In genomic region chr19:11420429-11420893, GRCh38 we compare ENCODE assay signal across 6 cellular contexts. TPM values are rescaled to one million over a fixed set of nuclear protein-coding genes. Genes with fewer than 3 reads are reported as not detected.
DNase-seq lines count a peak whose midpoint lies in the region; ATAC-seq, FAIRE-seq and TF ChIP-seq lines count a peak whose summit lies in the region.

No MANE protein-coding gene starts in this region.

- no peak for TF ChIP-seq POLR2A in GM12891 (IDR thresholded peaks at IDR 0.05; ENCODE audit: low read depth, low read length)

- intact Hi-C loops in left cardiac atrium (cut with DNase I): no loop called here

- H3K27ac ChIP-seq in substantia nigra (ENCODE audit: low read depth, low read length, poor library complexity, severe bottlenecking): peak overlapping the region; percentile 55

- peak; percentile 1 for DNase-seq in NCI-H345 (lab: John Stamatoyannopoulos, UW)
- no peak for DNase-seq in NCI-H345 treated with DMSO at 0.1 percent for 48 hours (lab: John Stamatoyannopoulos, UW; ENCODE audit: unreplicated experiment)
- DNase-seq in left cardiac atrium: peak; percentile 78
- DNase-seq in substantia nigra (lab: John Stamatoyannopoulos, UW): peak in 7 of 49 donors; percentile 8 to 24 (median 16)
- DNase-seq in GM12891 (ENCODE audit: insufficient read length, low spot score): no peak
- no peak for DNase-seq in NCI-H82 treated with DMSO at 0.1 percent for 48 hours (lab: John Stamatoyannopoulos, UW; ENCODE audit: unreplicated experiment)

- no peak for FAIRE-seq in GM12891 (lab: Jason Lieb, UNC)

- peak; percentile 40 to 43 for ATAC-seq in left cardiac atrium

TF ChIP-seq in GM12891, 5 proteins besides CTCF, POLR2A, EP300 and RAD21:
- TF ChIP-seq POU2F2 (IDR thresholded peaks at IDR 0.05; ENCODE audit: low read depth, low read length) (no peak), SPI1 (IDR thresholded peaks at IDR 0.05; ENCODE audit: low read depth, low read length) (no peak), PAX5 (IDR thresholded peaks at IDR 0.05; ENCODE audit: insufficient read depth, low read length, severe bottlenecking) (no peak), POLR2AphosphoS5 (IDR thresholded peaks at IDR 0.05; ENCODE audit: low read depth, low read length) (no peak), TAF1 (IDR thresholded peaks at IDR 0.05; ENCODE audit: low read depth, low read length) (no peak)

RNA-seq across cellular contexts. Expression of gene RGL3, which starts 1.3 kb away (rescaled TPM):
- 10 to 100 TPM; 11.3 to 15.1 TPM for total RNA-seq in left cardiac atrium
- polyA plus RNA-seq in GM12891 (2012; ENCODE audit: low read depth, missing spikeins): not detected

RNA-seq across cellular contexts. Expression of gene ODAD3, which starts 14.5 kb away (rescaled TPM):
- total RNA-seq in left cardiac atrium: under 1 TPM; 0.56 to 0.68 TPM
- 0.23 TPM for polyA plus RNA-seq in GM12891 (2012; ENCODE audit: low read depth, missing spikeins)

RNA-seq across cellular contexts. Expression of gene PRKCSH, which starts 15.0 kb away (rescaled TPM):
- total RNA-seq in left cardiac atrium: 100 to 1,000 TPM; 132 to 139 TPM
- polyA plus RNA-seq in GM12891 (2012; ENCODE audit: low read depth, missing spikeins): 168 TPM

RNA-seq across cellular contexts. Expression of gene EPOR, which starts 36.3 kb away (rescaled TPM):
- total RNA-seq in left cardiac atrium: 1 to 10 TPM; 7.5 to 7.7 TPM
- 2.4 TPM for polyA plus RNA-seq in GM12891 (2012; ENCODE audit: low read depth, missing spikeins)

RNA-seq across cellular contexts. Expression of gene SWSAP1, which starts 46.0 kb away (rescaled TPM):
- 1 to 10 TPM; 1.3 to 1.5 TPM for total RNA-seq in left cardiac atrium
- polyA plus RNA-seq in GM12891 (2012; ENCODE audit: low read depth, missing spikeins): 1.9 TPM

Comparison
In these comparisons a context has a peak if more than half of its experiments do, and no peak if none do; other contexts are left out.
1. DNase-seq: peak in NCI-H345 (single experiment) and left cardiac atrium (single experiment); none in NCI-H345 treated with DMSO at 0.1 percent for 48 hours (single experiment), GM12891 (single experiment) and NCI-H82 treated with DMSO at 0.1 percent for 48 hours (single experiment).